Comparison of ENCODE assay signal across 32 cellular contexts in the genomic region with DNA sequence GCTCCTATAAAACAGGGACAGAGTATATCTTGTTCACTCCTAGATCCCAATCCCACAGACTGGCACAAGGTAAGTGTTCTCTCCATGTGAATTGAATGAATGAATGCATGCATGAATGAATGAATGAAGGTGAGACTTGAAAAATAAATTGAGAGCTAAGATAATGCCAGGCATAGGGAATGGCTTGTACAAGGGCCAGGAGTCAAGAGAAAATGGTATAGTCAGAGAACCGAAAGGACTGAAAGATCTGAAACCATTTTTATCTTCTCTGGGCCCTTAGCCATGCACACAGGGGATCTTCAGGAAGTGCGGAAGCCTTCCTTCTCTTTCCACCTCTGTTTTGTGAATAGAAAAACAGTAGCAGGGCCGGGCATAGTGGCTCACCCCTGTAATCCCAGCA. TPM values are rescaled to one million over a fixed set of nuclear protein-coding genes. Genes with fewer than 3 reads are reported as not detected.
"Had no signal": no experiment of that assay in that cellular context is flagged by ENCODE, and none has a peak within 500 bp of the region (broad histone marks: within the 10 kb centered on the region; RNA-seq: fewer than 3 reads in every experiment).

No MANE protein-coding gene starts in this region.

- H3K4me1 Mint-ChIP-seq: stimulated activated effector memory CD8-positive, alpha-beta T cell treated with anti-CD3 and anti-CD28 coated beads, Interleukin-12 subunit alpha, Interleukin-12 subunit beta, amount 100 ng/mL, for 72 hours had no signal

- FAIRE-seq: colon, kidney had no signal

- H3K9ac ChIP-seq: neural progenitor cell had no signal

- H3K4me3 Mint-ChIP-seq: dendritic cell treated with granulocyte-macrophage colony-stimulating factor and Interleukin-4, amounts not matched to agents 40 ng/mL and 50 ng/mL, for 4 days; endodermal cell; memory B cell; naive B cell; natural killer cell treated with Interleukin-12 subunit alpha and Interleukin-12 subunit beta and Interleukin-15 and Interleukin-18, amount 100 ng/mL, for 72 hours; neural progenitor cell; stimulated activated effector memory CD8-positive, alpha-beta T cell treated with anti-CD3 and anti-CD28 coated beads, Interleukin-12 subunit alpha, Interleukin-12 subunit beta, amount 100 ng/mL, for 72 hours; type B pancreatic cell had no signal

- H3K36me3 ChIP-seq: gastrocnemius medialis, heart left ventricle, neural progenitor cell, prostate gland, right atrium auricular region, tibial artery had no signal

- H3K4me2 ChIP-seq: hepatocyte, neural progenitor cell, smooth muscle cell had no signal

- DNase-seq: effector CD8-positive, alpha-beta T cell; endodermal cell; foreskin fibroblast; gastrocnemius medialis; heart left ventricle; kidney; mucosa of descending colon; naive B cell; stimulated activated CD4-positive, alpha-beta T cell treated with anti-CD3 and anti-CD28 coated beads, Interleukin-2, amount 100 ng/mL, for 24 hours; stimulated activated CD4-positive, alpha-beta T cell treated with anti-CD3 and anti-CD28 coated beads, Interleukin-4, amount 100 ng/mL, for 24 hours; stimulated activated naive CD4-positive, alpha-beta T cell treated with Interleukin-2 at 50 U/mL for 16 hours; substantia nigra; testis; tibial artery had no signal

- H3K4me1 ChIP-seq: gastrocnemius medialis, prostate gland had no signal

- ATAC-seq: esophagus mucosa; gastrocnemius medialis; heart left ventricle; left lobe of liver; mucosa of descending colon; natural killer cell treated with Interleukin-12 subunit alpha and Interleukin-12 subunit beta and Interleukin-15 and Interleukin-18, amount 100 ng/mL, for 72 hours; sciatic nerve had no signal

- H3K27me3 ChIP-seq: gastrocnemius medialis, heart left ventricle, hepatocyte, neural progenitor cell, right atrium auricular region, testis, tibial artery had no signal

- H3K4me3 ChIP-seq: gastrocnemius medialis, heart left ventricle, hepatocyte, lung, mucosa of descending colon, neural progenitor cell, prostate gland, right atrium auricular region, smooth muscle cell, testis, tibial artery had no signal

- H3K27ac Mint-ChIP-seq: dendritic cell treated with granulocyte-macrophage colony-stimulating factor and Interleukin-4, amounts not matched to agents 40 ng/mL and 50 ng/mL, for 4 days; endodermal cell; memory B cell; naive B cell; natural killer cell treated with Interleukin-12 subunit alpha and Interleukin-12 subunit beta and Interleukin-15 and Interleukin-18, amount 100 ng/mL, for 72 hours; stimulated activated effector memory CD8-positive, alpha-beta T cell treated with anti-CD3 and anti-CD28 coated beads, Interleukin-12 subunit alpha, Interleukin-12 subunit beta, amount 100 ng/mL, for 72 hours; type B pancreatic cell had no signal

- H3K9me3 Mint-ChIP-seq: dendritic cell treated with granulocyte-macrophage colony-stimulating factor and Interleukin-4, amounts not matched to agents 40 ng/mL and 50 ng/mL, for 4 days; memory B cell; natural killer cell treated with Interleukin-12 subunit alpha and Interleukin-12 subunit beta and Interleukin-15 and Interleukin-18, amount 100 ng/mL, for 72 hours; type B pancreatic cell had no signal

- H3K36me3 Mint-ChIP-seq: naive B cell; natural killer cell treated with Interleukin-12 subunit alpha and Interleukin-12 subunit beta and Interleukin-15 and Interleukin-18, amount 100 ng/mL, for 72 hours; neural progenitor cell; stimulated activated effector memory CD8-positive, alpha-beta T cell treated with anti-CD3 and anti-CD28 coated beads, Interleukin-12 subunit alpha, Interleukin-12 subunit beta, amount 100 ng/mL, for 72 hours; type B pancreatic cell had no signal

- H3K27ac ChIP-seq: epithelial cell of prostate, gastrocnemius medialis, heart left ventricle, hepatocyte, neural progenitor cell, prostate gland, right atrium auricular region, testis, tibial artery had no signal

- H3K9me3 ChIP-seq: gastrocnemius medialis, heart left ventricle, mucosa of descending colon, prostate gland, right atrium auricular region, testis, tibial artery had no signal

RNA-seq across cellular contexts. Expression of a gene that starts 48.4 kb away (rescaled TPM):
- total RNA-seq: gastrocnemius medialis; kidney; left lobe of liver; liver; mucosa of descending colon; natural killer cell treated with Interleukin-12 subunit alpha and Interleukin-12 subunit beta and Interleukin-15 and Interleukin-18, amount 100 ng/mL, for 72 hours; osteocyte; right atrium auricular region; sciatic nerve; smooth muscle cell had no signal
- polyA plus RNA-seq: liver had no signal
